Comparison of ENCODE assay signal across 1 cellular context in the genomic region with DNA sequence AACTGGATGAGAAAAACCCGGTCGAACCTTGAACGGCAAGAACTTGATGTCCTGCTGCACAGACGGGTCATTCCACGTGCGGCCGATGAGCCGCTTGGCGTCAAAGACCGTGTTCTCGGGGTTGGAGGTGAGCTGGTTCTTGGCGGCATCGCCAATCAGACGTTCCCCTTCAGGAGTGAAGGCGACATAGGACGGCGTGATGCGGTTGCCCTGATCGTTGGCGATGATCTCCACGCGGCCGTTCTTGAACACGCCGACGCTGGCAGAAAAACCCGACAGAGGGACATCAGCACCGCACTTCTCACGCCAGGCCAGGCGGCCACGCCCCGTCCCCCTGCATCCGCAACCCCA.
TF ChIP-seq lines count a peak whose summit lies in the region.

No MANE protein-coding gene starts in this region.

TF ChIP-seq in HepG2, 621 proteins besides CTCF, POLR2A, EP300 and RAD21 (continues in another document):
- TF ChIP-seq PTBP1 (IDR thresholded peaks at IDR 0.05; ENCODE audit: low read depth, low read length, poor library complexity, severe bottlenecking) (no peak), ZFP90 (CRISPR knock-in tag; IDR thresholded peaks at IDR 0.05; ENCODE audit: borderline replicate concordance) (no peak), SMARCC2 (IDR thresholded peaks at IDR 0.05) (no peak), LCORL (IDR thresholded peaks at IDR 0.05) (no peak), LCORL (CRISPR knock-in tag; IDR thresholded peaks at IDR 0.05) (0 out of 2 replicates have a peak, but pooled peaks have one; percentile 61), ZNF30 (CRISPR knock-in tag; IDR thresholded peaks at IDR 0.05) (0 out of 2 replicates have a peak, but pooled peaks have one; percentile 82), ZNF790 (CRISPR knock-in tag; IDR thresholded peaks at IDR 0.05; ENCODE audit: borderline replicate concordance) (0 out of 2 replicates have a peak, but pooled peaks have one; percentile 52), ZNF230 (CRISPR knock-in tag; IDR thresholded peaks at IDR 0.05) (0 out of 2 replicates have a peak, but pooled peaks have one; percentile 41), FOXM1 (CRISPR knock-in tag; IDR thresholded peaks at IDR 0.05) (no peak), ZNF569 (CRISPR knock-in tag; IDR thresholded peaks at IDR 0.05; ENCODE audit: borderline replicate concordance) (no peak), ZBTB7B (CRISPR knock-in tag; IDR thresholded peaks at IDR 0.05) (no peak), SRSF4 (IDR thresholded peaks at IDR 0.05; ENCODE audit: low read depth, low read length, poor library complexity, severe bottlenecking) (no peak), ZNF709 (CRISPR knock-in tag; IDR thresholded peaks at IDR 0.05) (peak; percentile 51; the same call in 1 of the 2 replicates), RFX1 (IDR thresholded peaks at IDR 0.05) (no peak), ATF7-NPFF (CRISPR knock-in tag; IDR thresholded peaks at IDR 0.05; ENCODE audit: low read depth) (no peak), SKI (IDR thresholded peaks at IDR 0.05; ENCODE audit: partially characterized antibody) (no peak), ZNF101 (CRISPR knock-in tag; IDR thresholded peaks at IDR 0.05; ENCODE audit: borderline replicate concordance, low read depth) (no peak), KDM5B (CRISPR knock-in tag; IDR thresholded peaks at IDR 0.05; ENCODE audit: borderline replicate concordance) (peak; percentile 47; the same call in 1 of the 2 replicates), SIX4 (CRISPR knock-in tag; IDR thresholded peaks at IDR 0.05) (no peak), SP5 (CRISPR knock-in tag; IDR thresholded peaks at IDR 0.05; ENCODE audit: borderline replicate concordance, low read depth) (no peak), NFE2L2 (IDR thresholded peaks at IDR 0.05; ENCODE audit: low read length) (no peak), TGIF2 (CRISPR knock-in tag; IDR thresholded peaks at IDR 0.05) (peak; percentile 41; the same call in 1 of the 2 replicates), U2AF1 (optimal IDR thresholded peaks at IDR 0.05; ENCODE audit: low read depth, low read length) (no peak), TCF12 (IDR thresholded peaks at IDR 0.05) (no peak), TCF12 (CRISPR knock-in tag; IDR thresholded peaks at IDR 0.05) (0 out of 2 replicates have a peak, but pooled peaks have one; percentile 16), ZNF180 (CRISPR knock-in tag; IDR thresholded peaks at IDR 0.05; ENCODE audit: borderline replicate concordance, low read depth) (no peak)
- TF ChIP-seq, protein P1, sequence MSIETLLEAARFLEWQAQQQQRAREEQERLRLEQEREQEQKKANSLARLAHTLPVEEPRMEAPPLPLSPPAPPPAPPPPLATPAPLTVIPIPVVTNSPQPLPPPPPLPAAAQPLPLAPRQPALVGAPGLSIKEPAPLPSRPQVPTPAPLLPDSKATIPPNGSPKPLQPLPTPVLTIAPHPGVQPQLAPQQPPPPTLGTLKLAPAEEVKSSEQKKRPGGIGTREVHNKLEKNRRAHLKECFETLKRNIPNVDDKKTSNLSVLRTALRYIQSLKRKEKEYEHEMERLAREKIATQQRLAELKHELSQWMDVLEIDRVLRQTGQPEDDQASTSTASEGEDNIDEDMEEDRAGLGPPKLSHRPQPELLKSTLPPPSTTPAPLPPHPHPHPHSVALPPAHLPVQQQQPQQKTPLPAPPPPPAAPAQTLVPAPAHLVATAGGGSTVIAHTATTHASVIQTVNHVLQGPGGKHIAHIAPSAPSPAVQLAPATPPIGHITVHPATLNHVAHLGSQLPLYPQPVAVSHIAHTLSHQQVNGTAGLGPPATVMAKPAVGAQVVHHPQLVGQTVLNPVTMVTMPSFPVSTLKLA (IDR thresholded peaks at IDR 0.05): 0 out of 2 replicates have a peak, but pooled peaks have one; percentile 26
- TF ChIP-seq, protein P2, sequence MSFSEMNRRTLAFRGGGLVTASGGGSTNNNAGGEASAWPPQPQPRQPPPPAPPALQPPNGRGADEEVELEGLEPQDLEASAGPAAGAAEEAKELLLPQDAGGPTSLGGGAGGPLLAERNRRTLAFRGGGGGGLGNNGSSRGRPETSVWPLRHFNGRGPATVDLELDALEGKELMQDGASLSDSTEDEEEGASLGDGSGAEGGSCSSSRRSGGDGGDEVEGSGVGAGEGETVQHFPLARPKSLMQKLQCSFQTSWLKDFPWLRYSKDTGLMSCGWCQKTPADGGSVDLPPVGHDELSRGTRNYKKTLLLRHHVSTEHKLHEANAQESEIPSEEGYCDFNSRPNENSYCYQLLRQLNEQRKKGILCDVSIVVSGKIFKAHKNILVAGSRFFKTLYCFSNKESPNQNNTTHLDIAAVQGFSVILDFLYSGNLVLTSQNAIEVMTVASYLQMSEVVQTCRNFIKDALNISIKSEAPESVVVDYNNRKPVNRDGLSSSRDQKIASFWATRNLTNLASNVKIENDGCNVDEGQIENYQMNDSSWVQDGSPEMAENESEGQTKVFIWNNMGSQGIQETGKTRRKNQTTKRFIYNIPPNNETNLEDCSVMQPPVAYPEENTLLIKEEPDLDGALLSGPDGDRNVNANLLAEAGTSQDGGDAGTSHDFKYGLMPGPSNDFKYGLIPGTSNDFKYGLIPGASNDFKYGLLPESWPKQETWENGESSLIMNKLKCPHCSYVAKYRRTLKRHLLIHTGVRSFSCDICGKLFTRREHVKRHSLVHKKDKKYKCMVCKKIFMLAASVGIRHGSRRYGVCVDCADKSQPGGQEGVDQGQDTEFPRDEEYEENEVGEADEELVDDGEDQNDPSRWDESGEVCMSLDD (CRISPR knock-in tag; IDR thresholded peaks at IDR 0.05; ENCODE audit: borderline replicate concordance): no peak
- TF ChIP-seq, protein P3, sequence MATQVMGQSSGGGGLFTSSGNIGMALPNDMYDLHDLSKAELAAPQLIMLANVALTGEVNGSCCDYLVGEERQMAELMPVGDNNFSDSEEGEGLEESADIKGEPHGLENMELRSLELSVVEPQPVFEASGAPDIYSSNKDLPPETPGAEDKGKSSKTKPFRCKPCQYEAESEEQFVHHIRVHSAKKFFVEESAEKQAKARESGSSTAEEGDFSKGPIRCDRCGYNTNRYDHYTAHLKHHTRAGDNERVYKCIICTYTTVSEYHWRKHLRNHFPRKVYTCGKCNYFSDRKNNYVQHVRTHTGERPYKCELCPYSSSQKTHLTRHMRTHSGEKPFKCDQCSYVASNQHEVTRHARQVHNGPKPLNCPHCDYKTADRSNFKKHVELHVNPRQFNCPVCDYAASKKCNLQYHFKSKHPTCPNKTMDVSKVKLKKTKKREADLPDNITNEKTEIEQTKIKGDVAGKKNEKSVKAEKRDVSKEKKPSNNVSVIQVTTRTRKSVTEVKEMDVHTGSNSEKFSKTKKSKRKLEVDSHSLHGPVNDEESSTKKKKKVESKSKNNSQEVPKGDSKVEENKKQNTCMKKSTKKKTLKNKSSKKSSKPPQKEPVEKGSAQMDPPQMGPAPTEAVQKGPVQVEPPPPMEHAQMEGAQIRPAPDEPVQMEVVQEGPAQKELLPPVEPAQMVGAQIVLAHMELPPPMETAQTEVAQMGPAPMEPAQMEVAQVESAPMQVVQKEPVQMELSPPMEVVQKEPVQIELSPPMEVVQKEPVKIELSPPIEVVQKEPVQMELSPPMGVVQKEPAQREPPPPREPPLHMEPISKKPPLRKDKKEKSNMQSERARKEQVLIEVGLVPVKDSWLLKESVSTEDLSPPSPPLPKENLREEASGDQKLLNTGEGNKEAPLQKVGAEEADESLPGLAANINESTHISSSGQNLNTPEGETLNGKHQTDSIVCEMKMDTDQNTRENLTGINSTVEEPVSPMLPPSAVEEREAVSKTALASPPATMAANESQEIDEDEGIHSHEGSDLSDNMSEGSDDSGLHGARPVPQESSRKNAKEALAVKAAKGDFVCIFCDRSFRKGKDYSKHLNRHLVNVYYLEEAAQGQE (IDR thresholded peaks at IDR 0.05; ENCODE audit: borderline replicate concordance in 1 of 2, low read depth in 1 of 2, low read length in 2 of 2): peak in 1 of 2 experiments; percentile 11; a peak in 1 of 4 replicates
- TF ChIP-seq, protein P4, sequence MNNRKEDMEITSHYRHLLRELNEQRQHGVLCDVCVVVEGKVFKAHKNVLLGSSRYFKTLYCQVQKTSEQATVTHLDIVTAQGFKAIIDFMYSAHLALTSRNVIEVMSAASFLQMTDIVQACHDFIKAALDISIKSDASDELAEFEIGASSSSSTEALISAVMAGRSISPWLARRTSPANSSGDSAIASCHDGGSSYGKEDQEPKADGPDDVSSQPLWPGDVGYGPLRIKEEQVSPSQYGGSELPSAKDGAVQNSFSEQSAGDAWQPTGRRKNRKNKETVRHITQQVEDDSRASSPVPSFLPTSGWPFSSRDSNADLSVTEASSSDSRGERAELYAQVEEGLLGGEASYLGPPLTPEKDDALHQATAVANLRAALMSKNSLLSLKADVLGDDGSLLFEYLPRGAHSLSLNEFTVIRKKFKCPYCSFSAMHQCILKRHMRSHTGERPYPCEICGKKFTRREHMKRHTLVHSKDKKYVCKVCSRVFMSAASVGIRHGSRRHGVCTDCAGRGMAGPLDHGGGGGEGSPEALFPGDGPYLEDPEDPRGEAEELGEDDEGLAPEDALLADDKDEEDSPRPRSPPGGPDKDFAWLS (CRISPR knock-in tag; IDR thresholded peaks at IDR 0.05; ENCODE audit: borderline replicate concordance): peak; percentile 27; the same call in 1 of the 2 replicates
- TF ChIP-seq, protein P5, sequence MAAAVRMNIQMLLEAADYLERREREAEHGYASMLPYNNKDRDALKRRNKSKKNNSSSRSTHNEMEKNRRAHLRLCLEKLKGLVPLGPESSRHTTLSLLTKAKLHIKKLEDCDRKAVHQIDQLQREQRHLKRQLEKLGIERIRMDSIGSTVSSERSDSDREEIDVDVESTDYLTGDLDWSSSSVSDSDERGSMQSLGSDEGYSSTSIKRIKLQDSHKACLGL (CRISPR knock-in tag; IDR thresholded peaks at IDR 0.05): peak; percentile 90; the same call in 1 of the 2 replicates
- TF ChIP-seq, protein P6, sequence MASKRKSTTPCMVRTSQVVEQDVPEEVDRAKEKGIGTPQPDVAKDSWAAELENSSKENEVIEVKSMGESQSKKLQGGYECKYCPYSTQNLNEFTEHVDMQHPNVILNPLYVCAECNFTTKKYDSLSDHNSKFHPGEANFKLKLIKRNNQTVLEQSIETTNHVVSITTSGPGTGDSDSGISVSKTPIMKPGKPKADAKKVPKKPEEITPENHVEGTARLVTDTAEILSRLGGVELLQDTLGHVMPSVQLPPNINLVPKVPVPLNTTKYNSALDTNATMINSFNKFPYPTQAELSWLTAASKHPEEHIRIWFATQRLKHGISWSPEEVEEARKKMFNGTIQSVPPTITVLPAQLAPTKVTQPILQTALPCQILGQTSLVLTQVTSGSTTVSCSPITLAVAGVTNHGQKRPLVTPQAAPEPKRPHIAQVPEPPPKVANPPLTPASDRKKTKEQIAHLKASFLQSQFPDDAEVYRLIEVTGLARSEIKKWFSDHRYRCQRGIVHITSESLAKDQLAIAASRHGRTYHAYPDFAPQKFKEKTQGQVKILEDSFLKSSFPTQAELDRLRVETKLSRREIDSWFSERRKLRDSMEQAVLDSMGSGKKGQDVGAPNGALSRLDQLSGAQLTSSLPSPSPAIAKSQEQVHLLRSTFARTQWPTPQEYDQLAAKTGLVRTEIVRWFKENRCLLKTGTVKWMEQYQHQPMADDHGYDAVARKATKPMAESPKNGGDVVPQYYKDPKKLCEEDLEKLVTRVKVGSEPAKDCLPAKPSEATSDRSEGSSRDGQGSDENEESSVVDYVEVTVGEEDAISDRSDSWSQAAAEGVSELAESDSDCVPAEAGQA (IDR thresholded peaks at IDR 0.05; ENCODE audit: low read depth): no peak
- TF ChIP-seq, protein P6 (CRISPR knock-in tag; IDR thresholded peaks at IDR 0.05; ENCODE audit: borderline replicate concordance): no peak
- TF ChIP-seq, protein P7, sequence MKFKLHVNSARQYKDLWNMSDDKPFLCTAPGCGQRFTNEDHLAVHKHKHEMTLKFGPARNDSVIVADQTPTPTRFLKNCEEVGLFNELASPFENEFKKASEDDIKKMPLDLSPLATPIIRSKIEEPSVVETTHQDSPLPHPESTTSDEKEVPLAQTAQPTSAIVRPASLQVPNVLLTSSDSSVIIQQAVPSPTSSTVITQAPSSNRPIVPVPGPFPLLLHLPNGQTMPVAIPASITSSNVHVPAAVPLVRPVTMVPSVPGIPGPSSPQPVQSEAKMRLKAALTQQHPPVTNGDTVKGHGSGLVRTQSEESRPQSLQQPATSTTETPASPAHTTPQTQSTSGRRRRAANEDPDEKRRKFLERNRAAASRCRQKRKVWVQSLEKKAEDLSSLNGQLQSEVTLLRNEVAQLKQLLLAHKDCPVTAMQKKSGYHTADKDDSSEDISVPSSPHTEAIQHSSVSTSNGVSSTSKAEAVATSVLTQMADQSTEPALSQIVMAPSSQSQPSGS (CRISPR knock-in tag; IDR thresholded peaks at IDR 0.05): no peak
- TF ChIP-seq, protein P8, sequence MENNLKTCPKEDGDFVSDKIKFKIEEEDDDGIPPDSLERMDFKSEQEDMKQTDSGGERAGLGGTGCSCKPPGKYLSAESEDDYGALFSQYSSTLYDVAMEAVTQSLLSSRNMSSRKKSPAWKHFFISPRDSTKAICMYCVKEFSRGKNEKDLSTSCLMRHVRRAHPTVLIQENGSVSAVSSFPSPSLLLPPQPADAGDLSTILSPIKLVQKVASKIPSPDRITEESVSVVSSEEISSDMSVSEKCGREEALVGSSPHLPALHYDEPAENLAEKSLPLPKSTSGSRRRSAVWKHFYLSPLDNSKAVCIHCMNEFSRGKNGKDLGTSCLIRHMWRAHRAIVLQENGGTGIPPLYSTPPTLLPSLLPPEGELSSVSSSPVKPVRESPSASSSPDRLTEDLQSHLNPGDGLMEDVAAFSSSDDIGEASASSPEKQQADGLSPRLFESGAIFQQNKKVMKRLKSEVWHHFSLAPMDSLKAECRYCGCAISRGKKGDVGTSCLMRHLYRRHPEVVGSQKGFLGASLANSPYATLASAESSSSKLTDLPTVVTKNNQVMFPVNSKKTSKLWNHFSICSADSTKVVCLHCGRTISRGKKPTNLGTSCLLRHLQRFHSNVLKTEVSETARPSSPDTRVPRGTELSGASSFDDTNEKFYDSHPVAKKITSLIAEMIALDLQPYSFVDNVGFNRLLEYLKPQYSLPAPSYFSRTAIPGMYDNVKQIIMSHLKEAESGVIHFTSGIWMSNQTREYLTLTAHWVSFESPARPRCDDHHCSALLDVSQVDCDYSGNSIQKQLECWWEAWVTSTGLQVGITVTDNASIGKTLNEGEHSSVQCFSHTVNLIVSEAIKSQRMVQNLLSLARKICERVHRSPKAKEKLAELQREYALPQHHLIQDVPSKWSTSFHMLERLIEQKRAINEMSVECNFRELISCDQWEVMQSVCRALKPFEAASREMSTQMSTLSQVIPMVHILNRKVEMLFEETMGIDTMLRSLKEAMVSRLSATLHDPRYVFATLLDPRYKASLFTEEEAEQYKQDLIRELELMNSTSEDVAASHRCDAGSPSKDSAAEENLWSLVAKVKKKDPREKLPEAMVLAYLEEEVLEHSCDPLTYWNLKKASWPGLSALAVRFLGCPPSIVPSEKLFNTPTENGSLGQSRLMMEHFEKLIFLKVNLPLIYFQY (CRISPR knock-in tag; IDR thresholded peaks at IDR 0.05; ENCODE audit: borderline replicate concordance): no peak
